Comparison of ENCODE assay signal across 20 cellular contexts in the genomic region with DNA sequence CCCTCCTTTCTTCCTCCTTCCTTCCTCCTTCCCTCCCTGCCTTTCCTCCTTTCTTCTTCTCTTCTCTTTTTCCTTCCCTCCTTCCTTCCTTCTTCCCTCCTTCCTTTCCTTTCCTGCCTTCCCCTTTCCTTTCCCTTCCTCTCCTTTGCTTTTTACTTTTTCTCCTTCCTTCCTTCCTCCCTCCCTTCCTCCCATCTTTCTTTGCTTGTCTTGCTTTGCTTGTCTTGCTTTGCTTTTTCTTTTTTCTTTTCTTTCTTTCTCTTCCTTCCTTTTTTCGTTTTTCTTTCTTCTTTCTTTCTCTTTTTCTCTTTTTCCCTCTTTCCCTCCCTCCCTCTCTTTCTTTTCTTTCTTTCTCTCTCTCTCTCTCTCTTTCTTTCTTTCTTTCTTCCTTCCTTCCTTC.
A peak's percentile ranks its signal among the peaks of the same experiment; 100 is the strongest.
DNase-seq lines count a peak whose midpoint lies in the region; ATAC-seq, FAIRE-seq and TF ChIP-seq lines count a peak whose summit lies in the region.
"Had no signal": no experiment of that assay in that cellular context is flagged by ENCODE, and none has a peak within 500 bp of the region (broad histone marks: within the 10 kb centered on the region; RNA-seq: fewer than 3 reads in every experiment).

No MANE protein-coding gene starts in this region.

- H2AK9ac ChIP-seq in IMR-90 (replicated peaks; ENCODE audit: low read depth, low read length, poor library complexity), result no peak overlapping the region

- no peak overlapping the region for H2AFZ ChIP-seq in HepG2 (ENCODE audit: low read length)
- H2AFZ ChIP-seq in IMR-90 (replicated peaks; ENCODE audit: low read length, poor library complexity), result no peak overlapping the region
- no peak overlapping the region for H2AFZ ChIP-seq in GM12878 (ENCODE audit: control insufficient read depth, low read depth, low read length)

- peak overlapping the region; percentile 50 for H2BK5ac ChIP-seq in IMR-90 (ENCODE audit: low read depth, low read length, poor library complexity, severe bottlenecking)

- no peak for DNase-seq in HepG2 (ENCODE audit: low spot score)
- DNase-seq in right lobe of liver, result no peak
- no peak for DNase-seq in IMR-90
- DNase-seq in GM12878 (ENCODE audit: low read depth, low spot score), result no peak
- no peak for DNase-seq in central memory CD4-positive, alpha-beta T cell
- DNase-seq in esophagus squamous epithelium (lab: John Stamatoyannopoulos, UW), result no peak
- DNase-seq: AML-193; CD4-positive, CD25-positive, alpha-beta regulatory T cell; DMS153; DMS79 treated with DMSO at 0.1 percent for 48 hours; KBM-7 had no signal

- FAIRE-seq in HepG2 (lab: Jason Lieb, UNC), result no peak
- FAIRE-seq in GM12878 (lab: Jason Lieb, UNC), result no peak
- FAIRE-seq: D721Med, G401.6, GM12892, GM19239, HTR-8/SVneo had no signal

- H3K18ac ChIP-seq in IMR-90 (ENCODE audit: low read depth, low read length), result peak overlapping the region; percentile 81

- dilution Hi-C loops in IMR-90 (cut with HindIII; ENCODE audit: low sequenced_read_pairs, unreplicated experiment), result no loop called here

- intact Hi-C loops in HepG2 (cut with micrococcal nuclease; ENCODE audit: unreplicated experiment) (no loop called here), right lobe of liver (cut with DNase I) (no loop called here), IMR-90 (cut with micrococcal nuclease) (no loop called here), GM12878 (cut with micrococcal nuclease; ENCODE audit: unreplicated experiment) (no loop called here), esophagus squamous epithelium (cut with DNase I) (no loop called here)

- TF ChIP-seq RAD21 in HepG2 (CRISPR knock-in tag; IDR thresholded peaks at IDR 0.05) (no peak), IMR-90 (IDR thresholded peaks at IDR 0.05; ENCODE audit: low read length) (no peak), GM12878 (IDR thresholded peaks at IDR 0.05; ENCODE audit: insufficient read depth, low read depth, low read length) (no peak)

- H3K36me3 ChIP-seq in HepG2 (replicated peaks in 1 of 2; ENCODE audit: control insufficient read depth in 1 of 2, insufficient read depth in 2 of 2, low read length in 2 of 2), result no peaks in the 10 kb centered on the region
- no peaks in the 10 kb centered on the region for H3K36me3 ChIP-seq in right lobe of liver
- H3K36me3 ChIP-seq in IMR-90 (ENCODE audit: control insufficient read depth, insufficient read depth, low read length), result no peaks in the 10 kb centered on the region
- H3K36me3 ChIP-seq in GM12878 (ENCODE audit: control insufficient read depth in 2 of 2, insufficient read depth in 2 of 2, low read length in 1 of 2), result no peaks in the 10 kb centered on the region
- H3K36me3 ChIP-seq in esophagus squamous epithelium, result no peaks in the 10 kb centered on the region
- H3K36me3 ChIP-seq: BLaER1 treated with 17β-estradiol and CSF1 and Interleukin-3, amounts not matched to agents 10 nM and 100 nM had no signal

- H3K79me2 ChIP-seq in HepG2 (ENCODE audit: insufficient read depth, low read length) (no peaks in the 10 kb centered on the region), GM12878 (ENCODE audit: control insufficient read depth, insufficient read depth, low read length) (no peaks in the 10 kb centered on the region)

- no peak overlapping the region for H3K4ac ChIP-seq in IMR-90 (ENCODE audit: low read depth, low read length)

- no peaks in the 10 kb centered on the region for H3K9me3 ChIP-seq in HepG2 (ENCODE audit: low read length)
- H3K9me3 ChIP-seq in right lobe of liver, result no peaks in the 10 kb centered on the region
- no peaks in the 10 kb centered on the region for H3K9me3 ChIP-seq in IMR-90 (ENCODE audit: control insufficient read depth, insufficient read depth, low read length)
- H3K9me3 ChIP-seq in GM12878 (replicated peaks; ENCODE audit: control insufficient read depth, insufficient read depth, low read length), result no peaks in the 10 kb centered on the region
- no peaks in the 10 kb centered on the region for H3K9me3 ChIP-seq in esophagus squamous epithelium
- H3K9me3 ChIP-seq: BLaER1 treated with 17β-estradiol and CSF1 and Interleukin-3, amounts not matched to agents 10 nM and 100 nM had no signal

- H3K27ac ChIP-seq in HepG2 (ENCODE audit: extremely low read length, insufficient read depth, low read length), result no peak overlapping the region
- no peak overlapping the region for H3K27ac ChIP-seq in right lobe of liver
- no peak overlapping the region for H3K27ac ChIP-seq in IMR-90 (ENCODE audit: insufficient read depth, low read length)
- no peak overlapping the region for H3K27ac ChIP-seq in GM12878 (ENCODE audit: control insufficient read depth, insufficient read depth)
- no peak overlapping the region for H3K27ac ChIP-seq in esophagus squamous epithelium
- H3K27ac ChIP-seq: 22Rv1; BLaER1 treated with 17β-estradiol and CSF1 and Interleukin-3, amounts not matched to agents 10 nM and 100 nM had no signal

- H4K20me1 ChIP-seq in HepG2 (ENCODE audit: insufficient read depth, low read length) (no peaks in the 10 kb centered on the region), IMR-90 (ENCODE audit: insufficient read depth, low read length) (no peaks in the 10 kb centered on the region), GM12878 (ENCODE audit: control insufficient read depth, insufficient read depth) (no peaks in the 10 kb centered on the region)
- H4K20me1 ChIP-seq: BLaER1 treated with 17β-estradiol and CSF1 and Interleukin-3, amounts not matched to agents 10 nM and 100 nM had no signal

- H3K4me3 ChIP-seq in HepG2 (replicated peaks in 1 of 3; ENCODE audit: insufficient read depth in 1 of 3, low read depth in 2 of 3, low read length in 3 of 3), result no peak overlapping the region
- no peak overlapping the region for H3K4me3 ChIP-seq in right lobe of liver
- H3K4me3 ChIP-seq in IMR-90 (ENCODE audit: insufficient read depth, low read depth, low read length), result no peak overlapping the region
- no peak overlapping the region for H3K4me3 ChIP-seq in GM12878
- H3K4me3 ChIP-seq in esophagus squamous epithelium, result no peak overlapping the region
- H3K4me3 ChIP-seq: BLaER1 treated with 17β-estradiol and CSF1 and Interleukin-3, amounts not matched to agents 10 nM and 100 nM had no signal

- no peaks in the 10 kb centered on the region for H3K79me1 ChIP-seq in IMR-90 (ENCODE audit: low read depth in 1 of 2, low read length in 2 of 2)

- 0% methylated on average over 1 of the region's 1 CpG for WGBS in HepG2 (ENCODE audit: low lambda C conversion rate)
- WGBS in right lobe of liver (ENCODE audit: insufficient coverage, low coverage, low lambda C conversion rate, missing lambda C conversion rate), result 13% methylated on average over 1 of the region's 1 CpG
- WGBS in IMR-90 (ENCODE audit: extremely low coverage in 2 of 2, insufficient read length in 1 of 2), 2 experiments, result no CpG with 5 or more reads among the region's 1 CpG
- WGBS in GM12878 (ENCODE audit: insufficient coverage, insufficient replicate concordance, low lambda C conversion rate, missing lambda C conversion rate), result 0% methylated on average over 1 of the region's 1 CpG
- 36 to 44% methylated on average over 1 of the region's 1 CpG for WGBS in esophagus squamous epithelium, 2 donors

- TF ChIP-seq POLR2A in HepG2 (IDR thresholded peaks at IDR 0.05; ENCODE audit: insufficient read depth in 1 of 2, low read depth in 2 of 2, low read length in 2 of 2) (no peak), right lobe of liver (IDR thresholded peaks at IDR 0.05) (no peak), IMR-90 (IDR thresholded peaks at IDR 0.05; ENCODE audit: low read depth, low read length) (no peak), GM12878 (IDR thresholded peaks at IDR 0.05; ENCODE audit: low read depth, low read length) (no peak), esophagus squamous epithelium (IDR thresholded peaks at IDR 0.05) (no peak)

- H4K91ac ChIP-seq in IMR-90 (ENCODE audit: insufficient read depth, low read depth, low read length), result peak overlapping the region; percentile 66

- peak overlapping the region; percentile 91 for H2BK20ac ChIP-seq in IMR-90 (ENCODE audit: low read depth, low read length)

- SMC1A ChIA-PET in GM12878 (lab: Charles Lee; ENCODE audit: uncharacterized antibody, unreplicated experiment), result no interaction called here

- no peak overlapping the region for H3K14ac ChIP-seq in IMR-90 (replicated peaks; ENCODE audit: low read depth, low read length)

- peaks cover 6% of the 10 kb centered on the region; the same call in 1 of the 2 replicates for H3K9me1 ChIP-seq in IMR-90 (ENCODE audit: insufficient read depth, low read length)

- no peak overlapping the region for H3K56ac ChIP-seq in IMR-90 (ENCODE audit: extremely low read depth, insufficient read depth, low read length)

- BruUV-seq in HepG2 (replicated peaks; lab: Mats Ljungman, UMichigan) (no TSS peak), IMR-90 (replicated peaks; lab: Mats Ljungman, UMichigan) (no TSS peak), GM12878 (replicated peaks; lab: Mats Ljungman, UMichigan) (no TSS peak)

- H3K9ac ChIP-seq in HepG2 (ENCODE audit: insufficient read depth, low read depth, low read length) (no peak overlapping the region), IMR-90 (ENCODE audit: low read depth, low read length) (no peak overlapping the region), GM12878 (ENCODE audit: control insufficient read depth, insufficient read depth, low read length) (no peak overlapping the region)
- H3K9ac ChIP-seq: BLaER1 treated with 17β-estradiol and CSF1 and Interleukin-3, amounts not matched to agents 10 nM and 100 nM had no signal

- no peak overlapping the region for H3K23ac ChIP-seq in IMR-90 (ENCODE audit: low read depth, low read length)

- H4K5ac ChIP-seq in IMR-90 (ENCODE audit: low read depth, low read length), result no peak overlapping the region

- H3K4me2 ChIP-seq in HepG2 (ENCODE audit: low read depth, low read length), result no peak overlapping the region
- H3K4me2 ChIP-seq in IMR-90 (ENCODE audit: low read depth, low read length), result peak overlapping the region; percentile 67; the same call in 1 of the 2 replicates
- no peak overlapping the region for H3K4me2 ChIP-seq in GM12878 (ENCODE audit: control insufficient read depth, insufficient read depth)
- H3K4me2 ChIP-seq: BLaER1 treated with 17β-estradiol and CSF1 and Interleukin-3, amounts not matched to agents 10 nM and 100 nM had no signal

- POLR2A ChIA-PET in HepG2 (lab: Yijun Ruan, JAX), result no interaction called here
- POLR2A ChIA-PET in IMR-90 (lab: Charles Lee; ENCODE audit: unreplicated experiment), result no interaction called here
- POLR2A ChIA-PET in GM12878 (lab: Charles Lee), result no interaction called here

- TF ChIP-seq EP300 in HepG2 (IDR thresholded peaks at IDR 0.05; ENCODE audit: low read depth in 2 of 2, low read length in 2 of 2) (no peak), HepG2 (CRISPR knock-in tag; IDR thresholded peaks at IDR 0.05; ENCODE audit: borderline replicate concordance) (no peak), GM12878 (IDR thresholded peaks at IDR 0.05; ENCODE audit: borderline replicate concordance in 1 of 2, control insufficient read depth in 1 of 2, low read depth in 2 of 2, low read length in 2 of 2) (no peak)

- peak overlapping the region in 1 of 2 experiments; percentile 63; a peak in 2 of 4 replicates for H4K8ac ChIP-seq in IMR-90 (ENCODE audit: low read depth in 2 of 2, low read length in 2 of 2)

- in situ Hi-C loops in HepG2 (cut with HindIII; ENCODE audit: extremely low pct_ligation_motif_present, low pct_unique_long_range_greater_than_20kb), result no loop called here
- in situ Hi-C loops in IMR-90 (cut with MboI; ENCODE audit: low sequenced_read_pairs), result no loop called here
- in situ Hi-C loops in GM12878 (cut with MboI), result no loop called here

- ATAC-seq in HepG2, result no peak
- no peak for ATAC-seq in right lobe of liver
- no peak for ATAC-seq in IMR-90 (ENCODE audit: low read depth)
- ATAC-seq in GM12878, result no peak
- ATAC-seq in HG03095 (IDR thresholded peaks at IDR 0.05; ENCODE audit: unreplicated experiment), result no peak
- no peak for ATAC-seq in GM18520 (IDR thresholded peaks at IDR 0.05; ENCODE audit: unreplicated experiment)

- no peak overlapping the region for H2AK5ac ChIP-seq in IMR-90 (ENCODE audit: low read depth, low read length)

- RAD21 ChIA-PET in GM12878 (lab: Charles Lee; ENCODE audit: unreplicated experiment), result no interaction called here

- TF ChIP-seq CTCF in HepG2 (CRISPR knock-in tag; IDR thresholded peaks at IDR 0.05), result no peak
- TF ChIP-seq CTCF in right lobe of liver (IDR thresholded peaks at IDR 0.05), result no peak
- TF ChIP-seq CTCF in IMR-90 (conservative IDR thresholded peaks at IDR 0.05; ENCODE audit: low read depth, low read length), result no peak
- no peak for TF ChIP-seq CTCF in GM12878 (IDR thresholded peaks at IDR 0.05 in 2 of 3, conservative IDR thresholded peaks at IDR 0.05 in 1 of 3; ENCODE audit: control insufficient read depth in 2 of 3, extremely low read depth in 1 of 3, insufficient read depth in 1 of 3, low read depth in 3 of 3, low read length in 3 of 3)
- TF ChIP-seq CTCF in esophagus squamous epithelium (IDR thresholded peaks at IDR 0.05), result no peak

- H2BK15ac ChIP-seq in IMR-90 (ENCODE audit: low read depth, low read length), result no peak overlapping the region

- H3K4me1 ChIP-seq in HepG2 (ENCODE audit: insufficient read depth, low read length) (no peaks in the 10 kb centered on the region), right lobe of liver (no peaks in the 10 kb centered on the region), IMR-90 (ENCODE audit: control insufficient read depth, insufficient read depth, low read length) (peaks cover 5% of the 10 kb centered on the region), GM12878 (ENCODE audit: control insufficient read depth, insufficient read depth, low read length) (no peaks in the 10 kb centered on the region), esophagus squamous epithelium (no peaks in the 10 kb centered on the region)
- H3K4me1 ChIP-seq: BLaER1 treated with 17β-estradiol and CSF1 and Interleukin-3, amounts not matched to agents 10 nM and 100 nM had no signal

- H2BK120ac ChIP-seq in IMR-90 (ENCODE audit: low read depth, low read length), result peak overlapping the region; percentile 87

- H3K27me3 ChIP-seq in HepG2 (ENCODE audit: control insufficient read depth in 1 of 2, insufficient read depth in 2 of 2, low read length in 2 of 2) (no peaks in the 10 kb centered on the region), right lobe of liver (no peaks in the 10 kb centered on the region), IMR-90 (ENCODE audit: control insufficient read depth, insufficient read depth, low read length) (peaks cover 8% of the 10 kb centered on the region), GM12878 (replicated peaks in 1 of 2; ENCODE audit: control insufficient read depth in 2 of 2, insufficient read depth in 2 of 2, low read length in 1 of 2) (no peaks in the 10 kb centered on the region), esophagus squamous epithelium (no peaks in the 10 kb centered on the region)
- H3K27me3 ChIP-seq: BLaER1 treated with 17β-estradiol and CSF1 and Interleukin-3, amounts not matched to agents 10 nM and 100 nM had no signal

- CTCF ChIA-PET in HepG2 (lab: Yijun Ruan, JAX; ENCODE audit: low intra/inter-chr PET ratio, low total read pairs) (no interaction called here), IMR-90 (lab: Yijun Ruan, JAX) (no interaction called here), GM12878 (lab: Yijun Ruan, JAX) (no interaction called here)
